Comparison of ENCODE assay signal across 23 cellular contexts in the genomic region with DNA sequence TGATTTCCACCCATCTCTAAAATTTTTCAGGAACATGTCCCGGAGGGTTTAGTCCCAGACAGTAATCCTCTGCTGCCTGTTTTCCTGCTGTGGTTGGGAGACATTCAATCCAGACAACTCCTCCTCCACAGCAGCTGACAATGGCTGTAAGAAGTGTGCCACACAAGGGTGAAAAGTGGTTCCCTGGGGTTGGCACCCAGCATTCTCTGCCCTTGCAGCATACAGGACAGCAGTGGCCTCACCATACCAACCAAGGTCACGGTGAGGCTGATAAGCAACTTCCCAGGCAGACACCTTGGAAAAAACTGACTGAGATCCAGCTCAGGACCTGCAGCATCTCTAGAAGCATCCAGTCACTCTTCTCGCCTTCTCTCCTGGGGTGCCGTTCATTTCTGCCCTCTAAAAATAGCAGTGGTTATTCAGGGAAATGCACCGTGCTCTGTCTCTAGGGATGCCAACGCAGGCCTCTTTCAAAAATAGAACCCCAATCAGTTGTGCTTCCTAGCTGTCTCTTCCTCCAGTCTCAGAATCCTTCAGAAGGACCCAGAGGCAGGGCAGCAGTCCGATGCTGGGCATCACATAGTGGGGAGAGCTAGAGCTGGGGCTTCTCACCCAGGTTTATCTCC.
"Had no signal": no experiment of that assay in that cellular context is flagged by ENCODE, and none has a peak within 500 bp of the region (broad histone marks: within the 10 kb centered on the region; RNA-seq: fewer than 3 reads in every experiment).

No MANE protein-coding gene starts in this region.

- H3K9me3 Mint-ChIP-seq: activated CD4-positive, alpha-beta T cell treated with anti-CD3 and anti-CD28 coated beads, Interleukin-2, amount 10 ng/mL, durations not matched to agents 24 days and 14 days; activated CD8-positive, alpha-beta T cell treated with anti-CD3 and anti-CD28 coated beads for 36 hours; activated naive CD8-positive, alpha-beta T cell treated with anti-CD3 and anti-CD28 coated beads, Interleukin-2, amount 50 U/mL, for 24 hours; neural crest cell had no signal

- H3K4me3 Mint-ChIP-seq: activated CD4-positive, alpha-beta T cell treated with anti-CD3 and anti-CD28 coated beads, Interleukin-2, amount 10 ng/mL, durations not matched to agents 24 days and 14 days; activated CD8-positive, alpha-beta memory T cell treated with anti-CD3 and anti-CD28 coated beads, Interleukin-2, amount 10 ng/mL, durations not matched to agents 7 days and 5 days; activated CD8-positive, alpha-beta T cell treated with anti-CD3 and anti-CD28 coated beads for 36 hours; activated naive CD8-positive, alpha-beta T cell treated with anti-CD3 and anti-CD28 coated beads, Interleukin-2, amount 50 U/mL, for 24 hours; brain; effector memory CD8-positive, alpha-beta T cell; naive thymus-derived CD4-positive, alpha-beta T cell; neural crest cell had no signal

- H3K27me3 Mint-ChIP-seq: activated CD4-positive, alpha-beta T cell treated with anti-CD3 and anti-CD28 coated beads, Interleukin-2, amount 10 ng/mL, durations not matched to agents 24 days and 14 days; activated CD8-positive, alpha-beta memory T cell treated with anti-CD3 and anti-CD28 coated beads, Interleukin-2, amount 10 ng/mL, durations not matched to agents 7 days and 5 days; activated CD8-positive, alpha-beta T cell treated with anti-CD3 and anti-CD28 coated beads for 36 hours; activated naive CD8-positive, alpha-beta T cell treated with anti-CD3 and anti-CD28 coated beads, Interleukin-2, amount 50 U/mL, for 24 hours; effector memory CD8-positive, alpha-beta T cell had no signal

- ATAC-seq: activated CD4-positive, CD25-positive, alpha-beta regulatory T cell treated with anti-CD3 and anti-CD28 coated beads, Interleukin-2, amount 50 U/mL, for 24 hours; activated CD8-positive, alpha-beta memory T cell treated with anti-CD3 and anti-CD28 coated beads, Interleukin-2, amount 10 ng/mL, durations not matched to agents 7 days and 5 days; activated CD8-positive, alpha-beta T cell treated with anti-CD3 and anti-CD28 coated beads for 36 hours; activated naive CD8-positive, alpha-beta T cell treated with anti-CD3 and anti-CD28 coated beads, Interleukin-2, amount 50 U/mL, for 24 hours; effector memory CD8-positive, alpha-beta T cell; left colon; lower lobe of right lung; naive thymus-derived CD4-positive, alpha-beta T cell; stimulated activated naive CD8-positive, alpha-beta T cell treated with anti-CD3 and anti-CD28 coated beads, Interleukin-15, Interleukin-2, amounts not matched to agents 100 U/mL and 50 U/mL, for 24 hours had no signal

- H3K27ac Mint-ChIP-seq: activated CD4-positive, alpha-beta T cell treated with anti-CD3 and anti-CD28 coated beads, Interleukin-2, amount 10 ng/mL, durations not matched to agents 24 days and 14 days; activated CD8-positive, alpha-beta memory T cell treated with anti-CD3 and anti-CD28 coated beads, Interleukin-2, amount 10 ng/mL, durations not matched to agents 7 days and 5 days; activated CD8-positive, alpha-beta T cell treated with anti-CD3 and anti-CD28 coated beads for 36 hours; activated naive CD8-positive, alpha-beta T cell treated with anti-CD3 and anti-CD28 coated beads, Interleukin-2, amount 50 U/mL, for 24 hours; brain; effector memory CD8-positive, alpha-beta T cell; naive thymus-derived CD4-positive, alpha-beta T cell had no signal

- H3K4me3 ChIP-seq: esophagus muscularis mucosa, lower lobe of right lung, thyroid gland had no signal

- H3K9me3 ChIP-seq: esophagus muscularis mucosa, lower lobe of right lung, thyroid gland had no signal

- H3K36me3 Mint-ChIP-seq: activated CD8-positive, alpha-beta memory T cell treated with anti-CD3 and anti-CD28 coated beads, Interleukin-2, amount 10 ng/mL, durations not matched to agents 7 days and 5 days; naive thymus-derived CD4-positive, alpha-beta T cell had no signal

- H3K36me3 ChIP-seq: esophagus muscularis mucosa, lower lobe of right lung, thyroid gland had no signal

- H3K4me1 Mint-ChIP-seq: activated CD8-positive, alpha-beta memory T cell treated with anti-CD3 and anti-CD28 coated beads, Interleukin-2, amount 10 ng/mL, durations not matched to agents 7 days and 5 days; brain; naive thymus-derived CD4-positive, alpha-beta T cell; neural crest cell had no signal

- H3K27me3 ChIP-seq: esophagus muscularis mucosa, thyroid gland had no signal

- DNase-seq: activated CD4-positive, alpha-beta T cell treated with anti-CD3 and anti-CD28 coated beads, Interleukin-2, amount 10 ng/mL, durations not matched to agents 24 days and 14 days; activated CD8-positive, alpha-beta memory T cell treated with anti-CD3 and anti-CD28 coated beads, Interleukin-2, amount 10 ng/mL, durations not matched to agents 7 days and 5 days; activated CD8-positive, alpha-beta T cell treated with anti-CD3 and anti-CD28 coated beads for 36 hours; activated effector memory CD4-positive, alpha-beta T cell treated with anti-CD3 and anti-CD28 coated beads, Interleukin-2, amount 50 U/mL, for 16 hours; activated naive CD4-positive, alpha-beta T cell treated with anti-CD3 and anti-CD28 coated beads, Interleukin-2, amount 50 U/mL, for 16 hours; activated naive CD8-positive, alpha-beta T cell treated with anti-CD3 and anti-CD28 coated beads, Interleukin-2, amount 50 U/mL, for 24 hours; activated T-cell treated with anti-CD3 and anti-CD28 coated beads for 4 hours; central memory CD4-positive, alpha-beta T cell; effector memory CD8-positive, alpha-beta T cell; glutamatergic neuron; left colon; lower lobe of right lung; mesendoderm; naive thymus-derived CD4-positive, alpha-beta T cell; occipital lobe; retina; stimulated activated CD4-positive, alpha-beta T cell treated with anti-CD3 and anti-CD28 coated beads, Interleukin-4, amount 100 ng/mL, for 4 hours; stimulated activated naive CD8-positive, alpha-beta T cell treated with anti-CD3 and anti-CD28 coated beads, Interleukin-15, Interleukin-2, amounts not matched to agents 100 U/mL and 50 U/mL, for 24 hours; thyroid gland had no signal

- H3K27ac ChIP-seq: esophagus muscularis mucosa, lower lobe of right lung, thyroid gland had no signal

- H3K4me1 ChIP-seq: lower lobe of right lung had no signal
